In genomic region chr2:108927936-108928659, GRCh38 we compare ENCODE assay signal across 9 cellular contexts.
DNase-seq lines count a peak whose midpoint lies in the region; ATAC-seq, FAIRE-seq and TF ChIP-seq lines count a peak whose summit lies in the region.
"Had no signal": no experiment of that assay in that cellular context is flagged by ENCODE, and none has a peak within 500 bp of the region (broad histone marks: within the 10 kb centered on the region; RNA-seq: fewer than 3 reads in every experiment).

No MANE protein-coding gene starts in this region.

- no TSS peak for BruUV-seq in mammary epithelial cell (replicated peaks; lab: Mats Ljungman, UMichigan)

- H3K4me1 ChIP-seq in mammary epithelial cell (ENCODE audit: insufficient read depth, low read length) (peaks cover 20% of the 10 kb centered on the region), kidney (ENCODE audit: control insufficient read depth in 1 of 2, insufficient read depth in 1 of 2, low read depth in 1 of 2, low read length in 2 of 2) (peaks cover 0 to 6% of the 10 kb centered on the region in 2 donors)

- H4K20me1 ChIP-seq in mammary epithelial cell (ENCODE audit: insufficient read depth, low read length), result no peaks in the 10 kb centered on the region
- H4K20me1 ChIP-seq: BLaER1 treated with 17β-estradiol and CSF1 and Interleukin-3, amounts not matched to agents 10 nM and 100 nM had no signal

- ATAC-seq in HG03342 (IDR thresholded peaks at IDR 0.05; ENCODE audit: unreplicated experiment), result no peak

- H3K9me3 ChIP-seq in SK-N-MC (ENCODE audit: low read depth, low read length) (no peaks in the 10 kb centered on the region), mammary epithelial cell (replicated peaks; ENCODE audit: insufficient read depth, low read length) (no peaks in the 10 kb centered on the region), kidney (ENCODE audit: control insufficient read depth in 1 of 2, low read length in 2 of 2) (no peaks in the 10 kb centered on the region)
- H3K9me3 ChIP-seq: BLaER1 treated with 17β-estradiol and CSF1 and Interleukin-3, amounts not matched to agents 10 nM and 100 nM had no signal

- TF ChIP-seq CTCF in mammary epithelial cell (conservative IDR thresholded peaks at IDR 0.05 in 1 of 2, IDR thresholded peaks at IDR 0.05 in 1 of 2; ENCODE audit: extremely low read depth in 1 of 2, insufficient read depth in 1 of 2, low read depth in 1 of 2, low read length in 2 of 2) (peak; percentile 84 to 93), kidney (IDR thresholded peaks at IDR 0.05; ENCODE audit: borderline replicate concordance, extremely low read depth, insufficient read depth) (peak; percentile 81)

- peaks cover 11% of the 10 kb centered on the region for H3K27me3 ChIP-seq in mammary epithelial cell (ENCODE audit: insufficient read depth, low read length)
- H3K27me3 ChIP-seq: BLaER1 treated with 17β-estradiol and CSF1 and Interleukin-3, amounts not matched to agents 10 nM and 100 nM had no signal

- DNase-seq in DMS79 treated with DMSO at 0.1 percent for 48 hours (lab: John Stamatoyannopoulos, UW) (peak; percentile 31), DMS79 (lab: John Stamatoyannopoulos, UW) (no peak), HuH-7 (ENCODE audit: low spot score) (peak; percentile 90), SK-N-MC (ENCODE audit: low read depth, low spot score) (peak; percentile 3), mammary epithelial cell (peak; percentile 45), kidney (peak; percentile 65)
- peak; percentile 2 for DNase-seq in stimulated activated CD8-positive, alpha-beta memory T cell treated with anti-CD3 and anti-CD28 coated beads, Interleukin-12 subunit alpha, Interleukin-12 subunit beta, amount 100 ng/mL, for 4 hours (ENCODE audit: low read depth)

- H3K79me2 ChIP-seq in mammary epithelial cell (ENCODE audit: insufficient read depth, low read length), result no peaks in the 10 kb centered on the region

- no peak overlapping the region for H3K4me3 ChIP-seq in SK-N-MC
- no peak overlapping the region for H3K4me3 ChIP-seq in mammary epithelial cell (replicated peaks in 1 of 3; ENCODE audit: insufficient read depth in 1 of 3, low read depth in 2 of 3, low read length in 3 of 3)
- no peak overlapping the region for H3K4me3 ChIP-seq in kidney (ENCODE audit: low read length in 2 of 2)
- H3K4me3 ChIP-seq: BLaER1 treated with 17β-estradiol and CSF1 and Interleukin-3, amounts not matched to agents 10 nM and 100 nM had no signal

- H3K27ac ChIP-seq in SK-N-MC (no peak overlapping the region), mammary epithelial cell (ENCODE audit: insufficient read depth, low read depth, low read length) (no peak overlapping the region), kidney (ENCODE audit: low read depth in 2 of 2, low read length in 2 of 2) (no peak overlapping the region)
- H3K27ac ChIP-seq: BLaER1 treated with 17β-estradiol and CSF1 and Interleukin-3, amounts not matched to agents 10 nM and 100 nM had no signal

- intact Hi-C loops in mammary epithelial cell (cut with micrococcal nuclease) (loop anchor here (1.0 to 5.0 kb wide), 3 partner anchors 39 to 584 kb away; partner anchors contain the start of gene EDAR), kidney (cut with DNase I) (no loop called here)

- peak; percentile 66 for FAIRE-seq in kidney (lab: Jason Lieb, UNC)

- in situ Hi-C loops in mammary epithelial cell (cut with MboI; ENCODE audit: low sequenced_read_pairs in 2 of 2), result loop anchor here in 1 of 2 donors (5.0 kb wide), 1 partner anchor 59 kb away; the partner anchor contains the start of gene EDAR

- CTCF ChIA-PET in mammary epithelial cell (lab: Charles Lee; ENCODE audit: low non-redundant PET), result interaction anchor here (0.6 kb wide), 1 partner anchor 21 kb away, joined by 3 read pairs; no protein-coding TSS in a partner anchor

- dilution Hi-C loops in mammary epithelial cell (cut with HindIII; ENCODE audit: low sequenced_read_pairs), result no loop called here

- no peak overlapping the region for H2AFZ ChIP-seq in mammary epithelial cell (ENCODE audit: low read depth, low read length)

- no peak overlapping the region for H3K4me2 ChIP-seq in mammary epithelial cell (ENCODE audit: insufficient read depth, low read depth, low read length)

- H3K36me3 ChIP-seq in SK-N-MC (ENCODE audit: insufficient read depth, low read length) (no peaks in the 10 kb centered on the region), mammary epithelial cell (ENCODE audit: insufficient read depth, low read length) (no peaks in the 10 kb centered on the region), kidney (ENCODE audit: control insufficient read depth in 1 of 2, insufficient read depth in 2 of 2, low read length in 2 of 2) (no peaks in the 10 kb centered on the region)
- H3K36me3 ChIP-seq: BLaER1 treated with 17β-estradiol and CSF1 and Interleukin-3, amounts not matched to agents 10 nM and 100 nM had no signal

- 75% methylated on average over 7 of the region's 8 CpGs for WGBS in mammary epithelial cell (ENCODE audit: low coverage, missing lambda C conversion rate)

- H3K9ac ChIP-seq in SK-N-MC (ENCODE audit: insufficient read length) (no peak overlapping the region), mammary epithelial cell (ENCODE audit: insufficient read depth, low read length) (no peak overlapping the region), kidney (ENCODE audit: low read length in 2 of 2) (no peak overlapping the region)
- H3K9ac ChIP-seq: BLaER1 treated with 17β-estradiol and CSF1 and Interleukin-3, amounts not matched to agents 10 nM and 100 nM had no signal
